ENCODE assay signal across 1 cellular context in the genomic region with DNA sequence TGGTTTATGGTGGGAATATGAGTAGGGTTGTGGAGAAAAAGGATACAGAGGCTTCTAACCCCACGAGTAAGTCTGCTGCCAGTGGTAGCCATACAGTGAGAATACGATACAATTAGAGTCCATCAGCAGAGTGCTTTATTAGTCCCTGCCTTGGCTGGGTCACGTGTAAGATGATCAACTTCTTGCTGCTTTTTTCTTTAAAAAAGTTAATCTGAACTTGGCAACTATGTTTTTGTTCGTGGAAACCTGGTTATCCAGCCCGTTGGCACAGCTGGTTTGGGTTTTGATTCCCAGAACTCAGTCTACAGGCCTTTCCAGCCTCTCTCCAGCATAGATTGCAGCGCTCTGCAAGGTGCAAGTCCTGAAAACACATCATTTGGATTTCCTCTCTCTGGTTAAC.
TF ChIP-seq lines count a peak whose summit lies in the region.

No MANE protein-coding gene starts in this region.

TF ChIP-seq in GM23338, 12 proteins besides CTCF, POLR2A, EP300 and RAD21 (continued from another document):
- TF ChIP-seq, protein P1, sequence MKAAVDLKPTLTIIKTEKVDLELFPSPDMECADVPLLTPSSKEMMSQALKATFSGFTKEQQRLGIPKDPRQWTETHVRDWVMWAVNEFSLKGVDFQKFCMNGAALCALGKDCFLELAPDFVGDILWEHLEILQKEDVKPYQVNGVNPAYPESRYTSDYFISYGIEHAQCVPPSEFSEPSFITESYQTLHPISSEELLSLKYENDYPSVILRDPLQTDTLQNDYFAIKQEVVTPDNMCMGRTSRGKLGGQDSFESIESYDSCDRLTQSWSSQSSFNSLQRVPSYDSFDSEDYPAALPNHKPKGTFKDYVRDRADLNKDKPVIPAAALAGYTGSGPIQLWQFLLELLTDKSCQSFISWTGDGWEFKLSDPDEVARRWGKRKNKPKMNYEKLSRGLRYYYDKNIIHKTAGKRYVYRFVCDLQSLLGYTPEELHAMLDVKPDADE (IDR thresholded peaks at IDR 0.05) = no peak
